9 cellular contexts compared by ENCODE assay signal in genomic region chr18:48777026-48777736, GRCh38.
A peak's percentile ranks its signal among the peaks of the same experiment; 100 is the strongest.
DNase-seq lines count a peak whose midpoint lies in the region; ATAC-seq, FAIRE-seq and TF ChIP-seq lines count a peak whose summit lies in the region.
"Had no signal": no experiment of that assay in that cellular context is flagged by ENCODE, and none has a peak within 500 bp of the region (broad histone marks: within the 10 kb centered on the region; RNA-seq: fewer than 3 reads in every experiment).

No MANE protein-coding gene starts in this region.

- H3K4me3 ChIP-seq in WERI-Rb-1 (ENCODE audit: low read depth, low read length) = no peak overlapping the region

- CTCF ChIA-PET in CD4-positive, alpha-beta T cell (lab: Charles Lee) = interaction anchor here (0.6 to 2.3 kb wide), 7 partner anchors 15 to 403 kb away, joined by 3 to 13 read pairs (median 3); no protein-coding TSS in a partner anchor
- CTCF ChIA-PET in MCF 10A (lab: Yijun Ruan, JAX) = interaction anchor here (0.5 to 2.6 kb wide), 25 partner anchors 8 to 923 kb away, joined by 3 to 15 read pairs (median 4); no protein-coding TSS in a partner anchor

- peaks cover 7% of the 10 kb centered on the region for H3K36me3 ChIP-seq in WERI-Rb-1

- BruUV-seq in MCF 10A (replicated peaks; lab: Mats Ljungman, UMichigan) = no TSS peak

- POLR2A ChIA-PET in CD4-positive, alpha-beta T cell (lab: Charles Lee) = interaction anchor here (0.6 to 0.9 kb wide), 2 partner anchors 136 to 171 kb away, joined by 3 read pairs; no protein-coding TSS in a partner anchor
- POLR2A ChIA-PET in MCF 10A (lab: Yijun Ruan, JAX) = no interaction called here

- FAIRE-seq in GM19239 (lab: Jason Lieb, UNC) = peak; percentile 82
- FAIRE-seq in HTR-8/SVneo (lab: Jason Lieb, UNC) = no peak

- H3K27me3 ChIP-seq in CD4-positive, alpha-beta T cell (ENCODE audit: control insufficient read depth, insufficient read depth, low read length) = no peaks in the 10 kb centered on the region
- H3K27me3 ChIP-seq in WERI-Rb-1 (ENCODE audit: insufficient read depth, low read depth, severe bottlenecking) = no peaks in the 10 kb centered on the region

- H3K4me3 Mint-ChIP-seq in CD4-positive, alpha-beta T cell = no peak overlapping the region
- H3K4me3 Mint-ChIP-seq in MCF 10A (ENCODE audit: unreplicated experiment) = no peak overlapping the region
- H3K4me3 Mint-ChIP-seq: activated naive CD4-positive, alpha-beta T cell treated with anti-CD3 and anti-CD28 coated beads, Interleukin-2, amount 50 U/mL, for 24 hours had no signal

- intact Hi-C loops in CD4-positive, alpha-beta T cell (cut with DNase I, micrococcal nuclease) = loop anchor here (1.0 to 10.0 kb wide), 11 partner anchors 100 to 640 kb away; no protein-coding TSS in a partner anchor
- intact Hi-C loops in MCF 10A (cut with micrococcal nuclease) = loop anchor here (1.0 to 10.0 kb wide), 7 partner anchors 55 to 462 kb away; no protein-coding TSS in a partner anchor
- intact Hi-C loops in left colon (cut with DNase I, micrococcal nuclease) = loop anchor here in 1 of 2 donors (10.0 kb wide), 2 partner anchors 102 to 268 kb away; no protein-coding TSS in a partner anchor

- DNase-seq in CD4-positive, alpha-beta T cell = peak; percentile 49 to 73 (median 62)
- DNase-seq in GM19239 (ENCODE audit: insufficient read length, low spot score) (peak; percentile 90), HTR-8/SVneo (ENCODE audit: insufficient read length, low spot score) (peak; percentile 74), WERI-Rb-1 (peak; percentile 80), MCF 10A (ENCODE audit: unreplicated experiment) (peak; percentile 59), left colon (peak in 1 of 2 donors; percentile 76)
- DNase-seq in stimulated activated CD4-positive, alpha-beta T cell treated with anti-CD3 and anti-CD28 coated beads, TNF-alpha, amount 100 ng/mL, for 48 hours (ENCODE audit: low read depth in 3 of 3) = peak; percentile 37 to 68 (median 57)

- no peaks in the 10 kb centered on the region for H3K27me3 Mint-ChIP-seq in CD4-positive, alpha-beta T cell
- no peaks in the 10 kb centered on the region for H3K27me3 Mint-ChIP-seq in MCF 10A (ENCODE audit: insufficient read depth, unreplicated experiment)
- H3K27me3 Mint-ChIP-seq: activated naive CD4-positive, alpha-beta T cell treated with anti-CD3 and anti-CD28 coated beads, Interleukin-2, amount 50 U/mL, for 24 hours had no signal

- TF ChIP-seq CTCF in CD4-positive, alpha-beta T cell (IDR thresholded peaks at IDR 0.05) = peak; percentile 91
- TF ChIP-seq CTCF in WERI-Rb-1 (IDR thresholded peaks at IDR 0.05; ENCODE audit: low read depth, low read length) = peak; percentile 97
- peak; percentile 84 for TF ChIP-seq CTCF in MCF 10A (IDR thresholded peaks at IDR 0.05; ENCODE audit: unreplicated experiment)

- peaks cover 6% of the 10 kb centered on the region for H3K4me1 Mint-ChIP-seq in CD4-positive, alpha-beta T cell (ENCODE audit: low read depth)
- H3K4me1 Mint-ChIP-seq in MCF 10A (ENCODE audit: insufficient read depth, unreplicated experiment) = peaks cover 4% of the 10 kb centered on the region
- H3K4me1 Mint-ChIP-seq: activated naive CD4-positive, alpha-beta T cell treated with anti-CD3 and anti-CD28 coated beads, Interleukin-2, amount 50 U/mL, for 24 hours had no signal

- no peak overlapping the region for H3K27ac ChIP-seq in CD4-positive, alpha-beta T cell (ENCODE audit: low read depth, low read length)
- peak overlapping the region; percentile 42 for H3K27ac ChIP-seq in WERI-Rb-1

- ATAC-seq in CD4-positive, alpha-beta T cell (ENCODE audit: poor library complexity) = peak; percentile 91
- ATAC-seq in left colon (peak; percentile 80), HG03159 (IDR thresholded peaks at IDR 0.05; ENCODE audit: unreplicated experiment) (no peak)

- H3K27ac Mint-ChIP-seq in CD4-positive, alpha-beta T cell = no peak overlapping the region
- no peak overlapping the region for H3K27ac Mint-ChIP-seq in MCF 10A (ENCODE audit: low read depth, unreplicated experiment)
- H3K27ac Mint-ChIP-seq: activated naive CD4-positive, alpha-beta T cell treated with anti-CD3 and anti-CD28 coated beads, Interleukin-2, amount 50 U/mL, for 24 hours had no signal

- H3K36me3 Mint-ChIP-seq in CD4-positive, alpha-beta T cell (ENCODE audit: low read depth) = no peaks in the 10 kb centered on the region
- H3K36me3 Mint-ChIP-seq in MCF 10A (ENCODE audit: insufficient read depth, unreplicated experiment) = peaks cover 12% of the 10 kb centered on the region
- H3K36me3 Mint-ChIP-seq: activated naive CD4-positive, alpha-beta T cell treated with anti-CD3 and anti-CD28 coated beads, Interleukin-2, amount 50 U/mL, for 24 hours had no signal

- no peaks in the 10 kb centered on the region for H3K9me3 ChIP-seq in CD4-positive, alpha-beta T cell (ENCODE audit: control insufficient read depth, low read length)
- no peaks in the 10 kb centered on the region for H3K9me3 ChIP-seq in WERI-Rb-1 (ENCODE audit: severe bottlenecking)

- no peaks in the 10 kb centered on the region for H3K9me3 Mint-ChIP-seq in CD4-positive, alpha-beta T cell
- H3K9me3 Mint-ChIP-seq in MCF 10A (ENCODE audit: unreplicated experiment) = no peaks in the 10 kb centered on the region
- H3K9me3 Mint-ChIP-seq: activated naive CD4-positive, alpha-beta T cell treated with anti-CD3 and anti-CD28 coated beads, Interleukin-2, amount 50 U/mL, for 24 hours had no signal
